18 cellular contexts compared by ENCODE assay signal in genomic region chr2:169438476-169438875, GRCh38.
"Had no signal": no experiment of that assay in that cellular context is flagged by ENCODE, and none has a peak within 500 bp of the region (broad histone marks: within the 10 kb centered on the region; RNA-seq: fewer than 3 reads in every experiment).

No MANE protein-coding gene starts in this region.

- H3K36me3 Mint-ChIP-seq: immature natural killer cell; naive thymus-derived CD8-positive, alpha-beta T cell; stimulated activated memory B cell treated with anti-CD40 and anti-IgM and Interleukin-4, amounts not matched to agents 10 μg/mL and 1 μg/mL and 100 μg/mL, for 72 hours had no signal

- H3K27ac ChIP-seq: lower lobe of right lung, parathyroid adenoma, prostate gland, sigmoid colon, thoracic aorta, transverse colon had no signal

- H2AFZ ChIP-seq: parathyroid adenoma had no signal

- H3K36me3 ChIP-seq: lower lobe of right lung, prostate gland, sigmoid colon, thoracic aorta, transverse colon had no signal

- H3K27me3 ChIP-seq: sigmoid colon had no signal

- H3K9me3 ChIP-seq: lower lobe of right lung, prostate gland, sigmoid colon, thoracic aorta, transverse colon had no signal

- H3K4me3 ChIP-seq: lower lobe of right lung, prostate gland, sigmoid colon, thoracic aorta, transverse colon had no signal

- H3K79me2 ChIP-seq: parathyroid adenoma had no signal

- H3K27ac Mint-ChIP-seq: immature natural killer cell; naive thymus-derived CD8-positive, alpha-beta T cell; stimulated activated memory B cell treated with anti-CD40 and anti-IgM and Interleukin-4, amounts not matched to agents 10 μg/mL and 1 μg/mL and 100 μg/mL, for 72 hours had no signal

- H3K4me3 Mint-ChIP-seq: immature natural killer cell; naive thymus-derived CD8-positive, alpha-beta T cell; stimulated activated memory B cell treated with anti-CD40 and anti-IgM and Interleukin-4, amounts not matched to agents 10 μg/mL and 1 μg/mL and 100 μg/mL, for 72 hours had no signal

- ATAC-seq: left colon; left ventricle myocardium superior; lower lobe of right lung; naive thymus-derived CD8-positive, alpha-beta T cell; right cardiac atrium; stimulated activated memory B cell treated with anti-CD40 and anti-IgM and Interleukin-4, amounts not matched to agents 10 μg/mL and 1 μg/mL and 100 μg/mL, for 72 hours; stimulated activated naive CD8-positive, alpha-beta T cell treated with anti-CD3 and anti-CD28 coated beads, Interleukin-15, Interleukin-2, amounts not matched to agents 100 U/mL and 50 U/mL, for 24 hours had no signal

- H3K9ac ChIP-seq: parathyroid adenoma had no signal

- H3K4me1 ChIP-seq: lower lobe of right lung, parathyroid adenoma, prostate gland, sigmoid colon, transverse colon had no signal

- DNase-seq: cortex of kidney; hypothalamus; immature natural killer cell; islet precursor cell; kidney glomerular epithelial cell; left colon; left ventricle myocardium superior; lower lobe of right lung; naive thymus-derived CD8-positive, alpha-beta T cell; right cardiac atrium; sigmoid colon; stimulated activated CD4-positive, alpha-beta T cell treated with anti-CD3 and anti-CD28 coated beads, Interleukin-4, amount 100 ng/mL, for 4 hours; stimulated activated naive CD8-positive, alpha-beta T cell treated with anti-CD3 and anti-CD28 coated beads, Interleukin-15, Interleukin-2, amounts not matched to agents 100 U/mL and 50 U/mL, for 24 hours; transverse colon had no signal

- H3K4me1 Mint-ChIP-seq: immature natural killer cell; stimulated activated memory B cell treated with anti-CD40 and anti-IgM and Interleukin-4, amounts not matched to agents 10 μg/mL and 1 μg/mL and 100 μg/mL, for 72 hours had no signal

- H3K9me3 Mint-ChIP-seq: stimulated activated memory B cell treated with anti-CD40 and anti-IgM and Interleukin-4, amounts not matched to agents 10 μg/mL and 1 μg/mL and 100 μg/mL, for 72 hours had no signal
